In the genomic region with DNA sequence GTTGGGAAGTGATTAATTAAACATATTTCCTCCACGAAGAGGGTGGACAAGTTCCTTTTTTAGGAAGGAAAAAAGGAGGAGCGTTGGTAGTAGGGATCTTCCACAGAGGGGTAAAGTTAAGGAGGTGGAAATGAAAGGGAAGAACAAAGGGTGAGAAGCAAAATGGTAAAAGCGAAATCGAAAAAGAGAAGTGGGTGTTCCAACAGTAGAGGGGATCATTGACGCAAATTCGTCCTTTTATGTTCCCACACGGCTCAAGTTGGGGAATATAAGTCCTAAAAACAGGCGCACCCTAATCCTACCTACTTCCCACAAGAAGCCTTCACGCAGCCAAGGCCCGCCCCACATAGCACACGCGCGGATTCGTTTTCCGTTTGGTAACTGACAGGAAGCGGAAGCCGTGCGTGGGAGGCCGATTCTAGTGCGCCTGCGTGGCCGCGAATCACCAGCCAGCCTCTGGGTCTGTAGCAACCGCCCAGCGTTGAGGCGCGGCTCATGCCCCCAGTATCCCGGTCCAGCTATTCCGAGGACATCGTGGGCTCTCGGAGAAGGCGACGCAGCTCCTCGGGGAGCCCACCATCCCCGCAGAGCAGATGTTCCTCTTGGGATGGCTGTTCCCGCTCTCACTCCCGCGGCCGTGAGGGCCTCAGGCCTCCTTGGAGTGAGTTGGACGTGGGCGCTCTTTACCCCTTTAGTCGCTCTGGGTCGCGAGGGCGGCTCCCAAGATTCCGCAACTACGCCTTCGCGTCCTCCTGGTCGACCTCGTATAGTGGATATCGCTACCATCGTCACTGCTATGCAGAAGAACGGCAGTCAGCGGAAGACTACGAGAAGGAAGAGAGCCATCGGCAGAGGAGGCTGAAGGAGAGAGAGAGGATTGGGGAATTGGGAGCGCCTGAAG, we compare ENCODE assay signal across 8 cellular contexts. TPM values are rescaled to one million over a fixed set of nuclear protein-coding genes. Genes with fewer than 3 reads are reported as not detected.
A peak's percentile ranks its signal among the peaks of the same experiment; 100 is the strongest.
DNase-seq lines count a peak whose midpoint lies in the region; ATAC-seq and TF ChIP-seq lines count a peak whose summit lies in the region.

A gene (plus strand): TSS at position 421 of the 901 bp plus-strand sequence. CDS start 75 bp downstream, at position 496.

- TF ChIP-seq POLR2A in stomach (IDR thresholded peaks at IDR 0.05): no peak

- TF ChIP-seq EP300 in stomach (IDR thresholded peaks at IDR 0.05): no peak

- H3K36me3 ChIP-seq in CD4-positive, alpha-beta memory T cell (ENCODE audit: insufficient read depth, low read length): no peaks in the 10 kb centered on the region
- no peaks in the 10 kb centered on the region for H3K36me3 ChIP-seq in esophagus (ENCODE audit: control insufficient read depth in 2 of 2, insufficient read depth in 2 of 2, low read length in 1 of 2)
- no peaks in the 10 kb centered on the region for H3K36me3 ChIP-seq in stomach

- peak; percentile 70 to 94 (median 88) for ATAC-seq in natural killer cell

- intact Hi-C loops in CD4-positive, alpha-beta memory T cell (cut with micrococcal nuclease): no loop called here
- intact Hi-C loops in natural killer cell (cut with micrococcal nuclease) (no loop called here), stomach (cut with DNase I; ENCODE audit: low total_unique reads) (no loop called here)

- H3K4me3 ChIP-seq in CD4-positive, alpha-beta memory T cell (ENCODE audit: low read length in 2 of 2): no peak within 1 kb of the TSS
- H3K4me3 ChIP-seq in esophagus (ENCODE audit: low read depth in 1 of 2, low read length in 2 of 2): peak within 1 kb of the TSS; percentile 39 to 56
- peak within 1 kb of the TSS; percentile 36 to 46 (median 42) for H3K4me3 ChIP-seq in stomach

- peaks cover 0 to 13% (median 0%) of the 10 kb centered on the region in 8 donors for H3K9me3 Mint-ChIP-seq in CD4-positive, alpha-beta memory T cell
- peaks cover 0 to 10% of the 10 kb centered on the region in 2 donors for H3K9me3 Mint-ChIP-seq in natural killer cell

- no peaks in the 10 kb centered on the region for H3K9me3 ChIP-seq in CD4-positive, alpha-beta memory T cell (ENCODE audit: control insufficient read depth in 1 of 2, low read length in 2 of 2)
- peaks cover 0 to 13% of the 10 kb centered on the region in 2 donors for H3K9me3 ChIP-seq in esophagus (ENCODE audit: control insufficient read depth in 2 of 2, insufficient read depth in 1 of 2, low read depth in 1 of 2, low read length in 1 of 2)
- H3K9me3 ChIP-seq in stomach: peaks cover 0 to 23% (median 5%) of the 10 kb centered on the region in 4 donors

- H3K27me3 ChIP-seq in CD4-positive, alpha-beta memory T cell (ENCODE audit: insufficient read depth, low read length): no peaks in the 10 kb centered on the region
- H3K27me3 ChIP-seq in esophagus (ENCODE audit: control insufficient read depth in 1 of 2, insufficient read depth in 2 of 2, low read length in 2 of 2) (no peaks in the 10 kb centered on the region), stomach (peaks cover 0 to 21% (median 8%) of the 10 kb centered on the region in 3 donors)

- H3K4me1 ChIP-seq in CD4-positive, alpha-beta memory T cell (ENCODE audit: insufficient read depth, low read length): no peaks in the 10 kb centered on the region
- H3K4me1 ChIP-seq in esophagus (ENCODE audit: control insufficient read depth in 2 of 2, insufficient read depth in 2 of 2, low read length in 1 of 2): peaks cover 0 to 5% of the 10 kb centered on the region in 2 donors
- peaks cover 0 to 10% (median 3%) of the 10 kb centered on the region in 4 donors for H3K4me1 ChIP-seq in stomach

- no peak within 1 kb of the TSS for H3K27ac ChIP-seq in CD4-positive, alpha-beta memory T cell (ENCODE audit: low read depth, low read length)
- no peak within 1 kb of the TSS for H3K27ac ChIP-seq in esophagus (ENCODE audit: low read depth in 2 of 2, low read length in 1 of 2)
- H3K27ac ChIP-seq in stomach: peak within 1 kb of the TSS in 1 of 5 donors; percentile 21

- peak within 1 kb of the TSS in 2 of 7 donors; percentile 4 to 70 for H3K27ac Mint-ChIP-seq in CD4-positive, alpha-beta memory T cell
- peak within 1 kb of the TSS; percentile 34 to 77 for H3K27ac Mint-ChIP-seq in natural killer cell

- H3K27me3 Mint-ChIP-seq in CD4-positive, alpha-beta memory T cell: peaks cover 5 to 10% of the 10 kb centered on the region in 2 donors
- H3K27me3 Mint-ChIP-seq in natural killer cell (ENCODE audit: low read depth in 2 of 2): peaks cover 21 to 65% of the 10 kb centered on the region in 2 donors

- no peaks in the 10 kb centered on the region for H3K36me3 Mint-ChIP-seq in CD4-positive, alpha-beta memory T cell
- peaks cover 17% of the 10 kb centered on the region for H3K36me3 Mint-ChIP-seq in natural killer cell

- WGBS in esophagus, 2 donors: 35 to 39% methylated on average over 58 of the region's 58 CpGs
- 27 to 41% (median 35%) methylated on average over 43 to 58 of the region's 58 CpGs for WGBS in stomach, 5 donors

- DNase-seq in CD4-positive, alpha-beta memory T cell: peak in 3 of 5 donors; percentile 14 to 44 (median 34)
- DNase-seq in activated CD8-positive, alpha-beta memory T cell treated with anti-CD3 and anti-CD28 coated beads, Interleukin-2, amount 50 U/mL, for 48 hours: peak; percentile 82
- DNase-seq in natural killer cell (peak; percentile 63), stomach (peak; percentile 65), NCI-H2171 treated with DMSO at 0.1 percent for 48 hours (lab: John Stamatoyannopoulos, UW) (no peak), LoVo (ENCODE audit: low spot score) (no peak), NCI-H1092 treated with DMSO at 0.1 percent for 48 hours (lab: John Stamatoyannopoulos, UW) (no peak)

- CTCF ChIA-PET in CD4-positive, alpha-beta memory T cell (lab: Charles Lee; ENCODE audit: partially characterized antibody): interaction anchor here (0.9 to 1.2 kb wide), 2 partner anchors 8 to 154 kb away, joined by 3 to 4 read pairs; a partner anchor contains a TSS

- TF ChIP-seq CTCF in natural killer cell (IDR thresholded peaks at IDR 0.05) (no peak), stomach (IDR thresholded peaks at IDR 0.05) (no peak)

- H3K4me3 Mint-ChIP-seq in CD4-positive, alpha-beta memory T cell: peak within 1 kb of the TSS; percentile 1 to 67 (median 47)
- H3K4me3 Mint-ChIP-seq in natural killer cell: peak within 1 kb of the TSS; percentile 81

- H3K4me1 Mint-ChIP-seq in CD4-positive, alpha-beta memory T cell: peaks cover 0 to 5% (median 3%) of the 10 kb centered on the region in 4 donors
- H3K4me1 Mint-ChIP-seq in natural killer cell: peaks cover 6 to 9% of the 10 kb centered on the region in 2 donors

- POLR2A ChIA-PET in CD4-positive, alpha-beta memory T cell (lab: Charles Lee; ENCODE audit: partially characterized antibody): interaction anchor here (0.8 to 1.6 kb wide), 3 partner anchors 77 to 123 kb away, joined by 3 to 4 read pairs (median 3); a partner anchor contains a TSS

RNA-seq across cellular contexts. Expression of the gene that starts here (rescaled TPM):
- total RNA-seq in CD4-positive, alpha-beta memory T cell: under 1 TPM in 1 of 2 experiments, not detected in 1; 0.33 TPM
- polyA plus RNA-seq in CD4-positive, alpha-beta memory T cell: under 1 TPM in 1 of 2 donors, not detected in 1; 0.15 TPM
- polyA plus RNA-seq in esophagus (under 1 TPM; 0.53 to 0.85 TPM), stomach (1 to 10 TPM in 2 of 3 donors, under 1 TPM in 1; 0.87 to 4.4 (median 2.2) TPM)
- total RNA-seq in natural killer cell (under 1 TPM in 2 of 3 donors, not detected in 1; 0.31 to 0.36 TPM), stomach (under 1 TPM in 2 of 5 donors, not detected in 3; 0.45 to 0.55 TPM)

Comparison
In these comparisons a context has a peak if more than half of its experiments do, and no peak if none do; other contexts are left out.
1. Peak in DNase-seq in CD4-positive, alpha-beta memory T cell; RNA of the gene not detected or under 1 TPM.
2. Peak in DNase-seq and ATAC-seq in natural killer cell; RNA of the gene not detected or under 1 TPM.
3. DNase-seq: peak in activated CD8-positive, alpha-beta memory T cell treated with anti-CD3 and anti-CD28 coated beads, Interleukin-2, amount 50 U/mL, for 48 hours (single experiment) and stomach (single experiment); none in NCI-H2171 treated with DMSO at 0.1 percent for 48 hours (single experiment), LoVo (single experiment) and NCI-H1092 treated with DMSO at 0.1 percent for 48 hours (single experiment).
4. H3K4me3 ChIP-seq: peak in esophagus (2 of 2) and stomach (4 of 4); none in CD4-positive, alpha-beta memory T cell (0 of 2).